In genomic region chr11:34192481-34193401, GRCh38 we compare ENCODE assay signal across 9 cellular contexts.
DNase-seq lines count a peak whose midpoint lies in the region; ATAC-seq and TF ChIP-seq lines count a peak whose summit lies in the region.
"Had no signal": no experiment of that assay in that cellular context is flagged by ENCODE, and none has a peak within 500 bp of the region (broad histone marks: within the 10 kb centered on the region; RNA-seq: fewer than 3 reads in every experiment).

No MANE protein-coding gene starts in this region.

- peak overlapping the region in 1 of 2 donors; percentile 7 for H3K4me3 Mint-ChIP-seq in activated T-cell treated with anti-CD3 and anti-CD28 coated beads, Interleukin-2, amount 50 U/mL, for 72 hours
- H3K4me3 Mint-ChIP-seq in activated T-cell treated with anti-CD3 and anti-CD28 coated beads, Interleukin-2, amount 50 U/mL, for 24 hours = no peak overlapping the region

- no peaks in the 10 kb centered on the region for H4K20me1 ChIP-seq in fibroblast of lung (ENCODE audit: control insufficient read depth, extremely low read depth, insufficient read depth, low read length)

- H3K27me3 Mint-ChIP-seq in activated T-cell treated with anti-CD3 and anti-CD28 coated beads, Interleukin-2, amount 50 U/mL, for 72 hours (ENCODE audit: low read depth) = peaks cover 23% of the 10 kb centered on the region
- H3K27me3 Mint-ChIP-seq in activated T-cell treated with anti-CD3 and anti-CD28 coated beads, Interleukin-2, amount 50 U/mL, for 24 hours = no peaks in the 10 kb centered on the region

- H3K36me3 ChIP-seq in RWPE2 (ENCODE audit: low read depth) = no peaks in the 10 kb centered on the region
- no peaks in the 10 kb centered on the region for H3K36me3 ChIP-seq in fibroblast of lung (ENCODE audit: control insufficient read depth, insufficient read depth, low read length)

- ATAC-seq in activated T-cell treated with anti-CD3 and anti-CD28 coated beads, Interleukin-2, amount 50 U/mL, for 72 hours (replicated peaks in 1 of 2) = peak; percentile 93 to 97
- ATAC-seq in RWPE2 (ENCODE audit: low read depth) (peak; percentile 95), HG02763 (IDR thresholded peaks at IDR 0.05; ENCODE audit: unreplicated experiment) (no peak), HG03342 (IDR thresholded peaks at IDR 0.05; ENCODE audit: unreplicated experiment) (no peak)

- H3K36me3 Mint-ChIP-seq in activated T-cell treated with anti-CD3 and anti-CD28 coated beads, Interleukin-2, amount 50 U/mL, for 72 hours (ENCODE audit: insufficient read depth in 2 of 2) = no peaks in the 10 kb centered on the region
- H3K36me3 Mint-ChIP-seq in activated T-cell treated with anti-CD3 and anti-CD28 coated beads, Interleukin-2, amount 50 U/mL, for 24 hours (ENCODE audit: low read depth) = peaks cover 5% of the 10 kb centered on the region

- H3K4me1 Mint-ChIP-seq in activated T-cell treated with anti-CD3 and anti-CD28 coated beads, Interleukin-2, amount 50 U/mL, for 72 hours (ENCODE audit: low read depth) = peaks cover 21% of the 10 kb centered on the region
- H3K4me1 Mint-ChIP-seq in activated T-cell treated with anti-CD3 and anti-CD28 coated beads, Interleukin-2, amount 50 U/mL, for 24 hours (ENCODE audit: low read depth) = peaks cover 6% of the 10 kb centered on the region

- H3K27ac ChIP-seq in RWPE2 (ENCODE audit: poor library complexity, severe bottlenecking) = peak overlapping the region; percentile 66
- H3K27ac ChIP-seq in fibroblast of lung (ENCODE audit: insufficient read depth, low read length) = peak overlapping the region; percentile 94
- H3K27ac ChIP-seq: neutrophil had no signal

- DNase-seq in activated T-cell treated with anti-CD3 and anti-CD28 coated beads, Interleukin-2, amount 50 U/mL, for 72 hours = peak; percentile 40 to 41
- no peak for DNase-seq in activated T-cell treated with anti-CD3 and anti-CD28 coated beads, Interleukin-2, amount 50 U/mL, for 24 hours
- DNase-seq in RWPE2 (ENCODE audit: low spot score) (peak; percentile 79), fibroblast of lung (ENCODE audit: low read depth in 2 of 2) (peak; percentile 94 to 95), retinal pigment epithelial cell (ENCODE audit: low read depth) (peak; percentile 78), SIG-M5 (lab: John Stamatoyannopoulos, UW) (no peak)

- H3K27me3 ChIP-seq in RWPE2 (ENCODE audit: insufficient read depth, poor library complexity, severe bottlenecking) (no peaks in the 10 kb centered on the region), fibroblast of lung (ENCODE audit: control insufficient read depth, insufficient read depth, low read length) (no peaks in the 10 kb centered on the region)
- H3K27me3 ChIP-seq: neutrophil had no signal

- H2AFZ ChIP-seq in fibroblast of lung (ENCODE audit: low read length) = peak overlapping the region; percentile 49

- no peak overlapping the region for H3K27ac Mint-ChIP-seq in activated T-cell treated with anti-CD3 and anti-CD28 coated beads, Interleukin-2, amount 50 U/mL, for 72 hours
- H3K27ac Mint-ChIP-seq in activated T-cell treated with anti-CD3 and anti-CD28 coated beads, Interleukin-2, amount 50 U/mL, for 24 hours = no peak overlapping the region

- H3K4me1 ChIP-seq in RWPE2 (ENCODE audit: insufficient read depth, poor library complexity, severe bottlenecking) (peaks cover 7% of the 10 kb centered on the region), fibroblast of lung (ENCODE audit: control insufficient read depth, extremely low read depth, insufficient read depth, low read length) (peaks cover 22% of the 10 kb centered on the region)

- no peaks in the 10 kb centered on the region for H3K9me3 Mint-ChIP-seq in activated T-cell treated with anti-CD3 and anti-CD28 coated beads, Interleukin-2, amount 50 U/mL, for 72 hours
- H3K9me3 Mint-ChIP-seq in activated T-cell treated with anti-CD3 and anti-CD28 coated beads, Interleukin-2, amount 50 U/mL, for 24 hours = no peaks in the 10 kb centered on the region

- H3K4me3 ChIP-seq in RWPE2 (ENCODE audit: severe bottlenecking) = no peak overlapping the region
- peak overlapping the region; percentile 10 to 44 (median 34) for H3K4me3 ChIP-seq in fibroblast of lung (replicated peaks in 1 of 4; ENCODE audit: control extremely low read depth in 1 of 4, insufficient read depth in 1 of 4, low read depth in 3 of 4, low read length in 4 of 4)
- no peak overlapping the region for H3K4me3 ChIP-seq in retinal pigment epithelial cell (ENCODE audit: low read length)

- peak overlapping the region; percentile 86 for H3K4me2 ChIP-seq in fibroblast of lung (ENCODE audit: extremely low read depth, insufficient read depth, low read length)

- TF ChIP-seq CTCF in RWPE2 (IDR thresholded peaks at IDR 0.05; ENCODE audit: poor library complexity, severe bottlenecking) (no peak), fibroblast of lung (conservative IDR thresholded peaks at IDR 0.05 in 1 of 2, IDR thresholded peaks at IDR 0.05 in 1 of 2; ENCODE audit: low read depth in 1 of 2, low read length in 2 of 2) (no peak), retinal pigment epithelial cell (conservative IDR thresholded peaks at IDR 0.05; ENCODE audit: low read depth, low read length) (no peak)

- H3K9me3 ChIP-seq in RWPE2 (ENCODE audit: severe bottlenecking) (no peaks in the 10 kb centered on the region), fibroblast of lung (ENCODE audit: control insufficient read depth, insufficient read depth, low read depth, low read length) (no peaks in the 10 kb centered on the region)
- H3K9me3 ChIP-seq: neutrophil had no signal

- peak overlapping the region; percentile 47 for H3K9ac ChIP-seq in fibroblast of lung (ENCODE audit: insufficient read depth, low read length)

- H3K79me2 ChIP-seq in fibroblast of lung (ENCODE audit: control insufficient read depth, insufficient read depth, low read length) = no peaks in the 10 kb centered on the region

Comparison
In these comparisons a context has a peak if more than half of its experiments do, and no peak if none do; other contexts are left out.
1. DNase-seq: peak in activated T-cell treated with anti-CD3 and anti-CD28 coated beads, Interleukin-2, amount 50 U/mL, for 72 hours (2 of 2), RWPE2 (single experiment), fibroblast of lung (2 of 2) and retinal pigment epithelial cell (single experiment); none in activated T-cell treated with anti-CD3 and anti-CD28 coated beads, Interleukin-2, amount 50 U/mL, for 24 hours (single experiment) and SIG-M5 (single experiment).
2. ATAC-seq: peak in activated T-cell treated with anti-CD3 and anti-CD28 coated beads, Interleukin-2, amount 50 U/mL, for 72 hours (2 of 2) and RWPE2 (single experiment); none in HG02763 (single experiment) and HG03342 (single experiment).
3. H3K4me3 ChIP-seq: peak in fibroblast of lung (4 of 4); none in RWPE2 (single experiment) and retinal pigment epithelial cell (single experiment).